In the genomic region with DNA sequence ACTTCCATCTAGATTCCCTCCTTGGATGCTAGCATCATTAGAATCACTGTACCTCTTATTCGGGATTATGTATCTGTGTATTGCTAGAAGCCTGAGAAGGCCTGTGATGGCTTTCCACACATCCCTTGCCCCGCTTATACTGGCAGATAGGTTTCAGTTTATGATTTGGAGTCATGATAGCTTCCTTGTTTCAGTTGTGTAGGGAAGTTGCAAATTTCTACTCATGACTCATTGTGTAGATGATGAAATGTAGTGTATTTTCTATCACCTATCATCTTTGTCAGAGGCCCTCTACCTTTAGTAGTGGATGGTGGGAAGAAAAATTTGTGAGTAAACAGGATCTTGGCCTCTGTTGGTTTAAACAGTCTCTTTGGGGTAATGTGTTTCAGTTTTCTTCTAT, we compare ENCODE assay signal across 15 cellular contexts.
DNase-seq lines count a peak whose midpoint lies in the region; ATAC-seq and TF ChIP-seq lines count a peak whose summit lies in the region.
"Had no signal": no experiment of that assay in that cellular context is flagged by ENCODE, and none has a peak within 500 bp of the region (broad histone marks: within the 10 kb centered on the region; RNA-seq: fewer than 3 reads in every experiment).

No MANE protein-coding gene starts in this region.

- H3K9me3 Mint-ChIP-seq in activated T-cell treated with anti-CD3 and anti-CD28 coated beads, Interleukin-2, amount 50 U/mL, for 24 hours = no peaks in the 10 kb centered on the region
- H3K9me3 Mint-ChIP-seq: activated B cell treated with CpG ODN at 0.5 μM for 24 hours; activated T-cell treated with anti-CD3 and anti-CD28 coated beads, Interleukin-2, amount 50 U/mL, for 4 hours; effector memory CD8-positive, alpha-beta T cell had no signal

- H3K4me3 ChIP-seq in choroid plexus epithelial cell (ENCODE audit: low read depth, low read length) = no peak overlapping the region
- H3K4me3 ChIP-seq in skeletal muscle cell (ENCODE audit: low read depth, low read length) = no peak overlapping the region
- H3K4me3 ChIP-seq: SJSA1 had no signal

- H3K4me1 Mint-ChIP-seq in activated T-cell treated with anti-CD3 and anti-CD28 coated beads, Interleukin-2, amount 50 U/mL, for 24 hours (ENCODE audit: low read depth) = peaks cover 7% of the 10 kb centered on the region
- H3K4me1 Mint-ChIP-seq: activated B cell treated with CpG ODN at 0.5 μM for 24 hours had no signal

- ATAC-seq in HG03432 (IDR thresholded peaks at IDR 0.05; ENCODE audit: unreplicated experiment) = no peak
- ATAC-seq: activated T-cell treated with anti-CD3 and anti-CD28 coated beads, Interleukin-2, amount 50 U/mL, for 4 hours; effector memory CD8-positive, alpha-beta T cell had no signal

- H3K36me3 Mint-ChIP-seq in activated T-cell treated with anti-CD3 and anti-CD28 coated beads, Interleukin-2, amount 50 U/mL, for 24 hours (ENCODE audit: low read depth) = peaks cover 14% of the 10 kb centered on the region

- no peak for TF ChIP-seq CTCF in choroid plexus epithelial cell (conservative IDR thresholded peaks at IDR 0.05; ENCODE audit: low read depth, low read length)

- H3K27me3 Mint-ChIP-seq in activated T-cell treated with anti-CD3 and anti-CD28 coated beads, Interleukin-2, amount 50 U/mL, for 24 hours = no peaks in the 10 kb centered on the region
- H3K27me3 Mint-ChIP-seq: activated B cell treated with CpG ODN at 0.5 μM for 24 hours; effector memory CD8-positive, alpha-beta T cell had no signal

- DNase-seq in activated T-cell treated with anti-CD3 and anti-CD28 coated beads, Interleukin-2, amount 50 U/mL, for 24 hours = no peak
- no peak for DNase-seq in activated T-cell treated with anti-CD3 and anti-CD28 coated beads, Interleukin-2, amount 50 U/mL, for 48 hours
- peak; percentile 74 for DNase-seq in NOMO-1 treated with dmso at 0.1 percent for 144 hours (lab: John Stamatoyannopoulos, UW; ENCODE audit: unreplicated experiment)
- peak; percentile 66 for DNase-seq in choroid plexus epithelial cell (ENCODE audit: low read depth)
- peak; percentile 25 for DNase-seq in skeletal muscle cell (ENCODE audit: low read depth)
- no peak for DNase-seq in HUDEP-2 (lab: John Stamatoyannopoulos, UW; ENCODE audit: unreplicated experiment in 76 of 76)
- no peak for DNase-seq in stimulated activated CD4-positive, alpha-beta T cell treated with anti-CD3 and anti-CD28 coated beads, Interleukin-15, amount 100 ng/mL, for 24 hours
- DNase-seq: activated B cell treated with CpG ODN at 0.5 μM for 24 hours; activated T-cell treated with anti-CD3 and anti-CD28 coated beads, Interleukin-2, amount 50 U/mL, for 4 hours; effector memory CD8-positive, alpha-beta T cell; NCI-H1436; NCI-H524 treated with DMSO at 0.1 percent for 48 hours; stimulated activated CD4-positive, alpha-beta T cell treated with anti-CD3 and anti-CD28 coated beads, Interleukin-12 subunit alpha, Interleukin-12 subunit beta, amount 100 ng/mL, for 4 hours had no signal

- H3K27ac Mint-ChIP-seq in activated T-cell treated with anti-CD3 and anti-CD28 coated beads, Interleukin-2, amount 50 U/mL, for 24 hours = peak overlapping the region; percentile 55
- H3K27ac Mint-ChIP-seq: activated B cell treated with CpG ODN at 0.5 μM for 24 hours had no signal

- H3K4me3 Mint-ChIP-seq in activated T-cell treated with anti-CD3 and anti-CD28 coated beads, Interleukin-2, amount 50 U/mL, for 24 hours = no peak overlapping the region
- H3K4me3 Mint-ChIP-seq: activated B cell treated with CpG ODN at 0.5 μM for 24 hours; activated T-cell treated with anti-CD3 and anti-CD28 coated beads, Interleukin-2, amount 50 U/mL, for 4 hours; effector memory CD8-positive, alpha-beta T cell had no signal

Comparison
In these comparisons a context has a peak if more than half of its experiments do, and no peak if none do; other contexts are left out.
1. DNase-seq: peak in NOMO-1 treated with dmso at 0.1 percent for 144 hours (single experiment), choroid plexus epithelial cell (single experiment) and skeletal muscle cell (single experiment); none in activated T-cell treated with anti-CD3 and anti-CD28 coated beads, Interleukin-2, amount 50 U/mL, for 24 hours (single experiment), activated T-cell treated with anti-CD3 and anti-CD28 coated beads, Interleukin-2, amount 50 U/mL, for 48 hours (0 of 2), HUDEP-2 (0 of 76) and stimulated activated CD4-positive, alpha-beta T cell treated with anti-CD3 and anti-CD28 coated beads, Interleukin-15, amount 100 ng/mL, for 24 hours (single experiment).